In the genomic region with DNA sequence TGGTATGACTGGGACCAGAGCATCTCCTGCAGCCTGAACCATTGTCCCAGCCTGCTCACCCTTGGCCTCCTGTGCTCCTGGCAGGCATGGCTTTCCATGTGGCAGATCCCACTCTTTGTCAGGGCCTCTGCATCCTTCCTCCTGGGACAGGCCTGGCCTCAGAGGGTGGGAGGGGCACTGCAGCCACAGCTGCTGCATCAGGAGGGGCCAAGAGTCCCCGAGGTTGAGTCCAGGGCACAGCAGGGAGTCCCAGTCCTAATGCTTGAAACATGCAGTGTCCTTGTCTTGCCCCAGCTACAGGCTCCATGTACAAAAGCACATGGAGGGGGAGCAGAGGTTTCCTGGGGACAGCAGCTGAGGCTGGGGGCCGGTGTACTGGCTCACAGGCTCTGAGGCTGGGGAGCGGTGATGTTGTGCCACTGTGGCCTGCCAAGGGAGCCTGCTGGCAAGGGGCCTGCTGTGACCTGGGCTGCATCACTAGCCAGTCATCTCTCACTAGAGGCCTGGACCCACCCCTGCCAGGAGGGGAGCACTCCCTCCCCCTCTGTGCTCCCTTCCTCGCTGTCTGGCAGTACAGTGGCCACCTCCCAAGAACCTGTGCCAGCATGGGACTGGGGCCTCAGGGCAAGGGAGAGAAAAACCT, we compare ENCODE assay signal across 21 cellular contexts.
"Had no signal": no experiment of that assay in that cellular context is flagged by ENCODE, and none has a peak within 500 bp of the region (broad histone marks: within the 10 kb centered on the region; RNA-seq: fewer than 3 reads in every experiment).

No MANE protein-coding gene starts in this region.

- H3K36me3 ChIP-seq: left lung, neutrophil, pancreas, suprapubic skin had no signal

- DNase-seq: activated CD4-positive, alpha-beta T cell treated with anti-CD3 and anti-CD28 coated beads for 36 hours; activated CD4-positive, alpha-beta T cell treated with anti-CD3 and anti-CD28 coated beads, Interleukin-2, amount 50 U/mL, for 48 hours; activated naive CD8-positive, alpha-beta T cell treated with anti-CD3 and anti-CD28 coated beads, Interleukin-2, amount 10 ng/mL, durations not matched to agents 7 days and 5 days; central memory CD4-positive, alpha-beta T cell; dorsolateral prefrontal cortex; endodermal cell; foreskin fibroblast; glutamatergic neuron; kidney; naive thymus-derived CD4-positive, alpha-beta T cell; SK-N-SH; stimulated activated CD4-positive, alpha-beta T cell treated with anti-CD3 and anti-CD28 coated beads, Interleukin-12 subunit alpha, Interleukin-12 subunit beta, amount 100 ng/mL, for 4 hours; stimulated activated CD4-positive, alpha-beta T cell treated with anti-CD3 and anti-CD28 coated beads, Interleukin-1b, Interleukin-23, amount 100 ng/mL, for 48 hours; stimulated activated CD8-positive, alpha-beta memory T cell treated with anti-CD3 and anti-CD28 coated beads, Interleukin-4, amount 100 ng/mL, for 48 hours; trophoblast cell had no signal

- ATAC-seq: activated CD4-positive, alpha-beta T cell treated with anti-CD3 and anti-CD28 coated beads for 36 hours; left lung; WTC11 had no signal

- H3K9me2 ChIP-seq: SK-N-SH had no signal

- H3K27me3 ChIP-seq: dorsolateral prefrontal cortex, left lung, neutrophil, pancreas, suprapubic skin had no signal

- H3K4me2 ChIP-seq: SK-N-SH had no signal

- H3K4me1 ChIP-seq: left lung, suprapubic skin had no signal

- H3K4me3 ChIP-seq: dorsolateral prefrontal cortex, left lung, pancreas, suprapubic skin had no signal

- H3K9me3 ChIP-seq: neutrophil, pancreas, SK-N-SH had no signal

- H3K27ac ChIP-seq: dorsolateral prefrontal cortex, epithelial cell of prostate, left lung, neutrophil, pancreas, suprapubic skin had no signal
